29 cellular contexts compared by ENCODE assay signal in genomic region chr13:62473190-62473943, GRCh38.
"Had no signal": no experiment of that assay in that cellular context is flagged by ENCODE, and none has a peak within 500 bp of the region (broad histone marks: within the 10 kb centered on the region; RNA-seq: fewer than 3 reads in every experiment).

No MANE protein-coding gene starts in this region.

- FAIRE-seq: astrocyte had no signal

- H3K36me3 ChIP-seq: MG63 had no signal

- H3K4me1 Mint-ChIP-seq: activated CD4-positive, alpha-beta memory T cell treated with anti-CD3 and anti-CD28 coated beads, Interleukin-2, amount 10 ng/mL, durations not matched to agents 7 days and 5 days; activated CD4-positive, alpha-beta T cell treated with anti-CD3 and anti-CD28 coated beads for 36 hours; activated T-helper 17 cell treated with anti-CD3 and anti-CD28 coated beads, Interleukin-2, amount 50 U/mL, for 72 hours; brain had no signal

- H3K4me3 Mint-ChIP-seq: activated CD4-positive, alpha-beta memory T cell treated with anti-CD3 and anti-CD28 coated beads, Interleukin-2, amount 10 ng/mL, durations not matched to agents 7 days and 5 days; activated CD4-positive, alpha-beta T cell treated with anti-CD3 and anti-CD28 coated beads for 36 hours; activated naive CD4-positive, alpha-beta T cell treated with anti-CD3 and anti-CD28 coated beads for 36 hours; activated naive CD8-positive, alpha-beta T cell; activated T-helper 17 cell treated with anti-CD3 and anti-CD28 coated beads, Interleukin-2, amount 50 U/mL, for 72 hours; brain had no signal

- H3K36me3 Mint-ChIP-seq: activated naive CD8-positive, alpha-beta T cell; brain had no signal

- H3K9me3 ChIP-seq: MG63 had no signal

- H3K27me3 Mint-ChIP-seq: activated CD4-positive, alpha-beta memory T cell treated with anti-CD3 and anti-CD28 coated beads, Interleukin-2, amount 10 ng/mL, durations not matched to agents 7 days and 5 days; activated CD4-positive, alpha-beta T cell treated with anti-CD3 and anti-CD28 coated beads for 36 hours; activated naive CD8-positive, alpha-beta T cell; activated T-helper 17 cell treated with anti-CD3 and anti-CD28 coated beads, Interleukin-2, amount 50 U/mL, for 72 hours; brain had no signal

- ATAC-seq: activated CD4-positive, alpha-beta T cell treated with anti-CD3 and anti-CD28 coated beads for 36 hours; activated T-helper 17 cell treated with anti-CD3 and anti-CD28 coated beads, Interleukin-2, amount 50 U/mL, for 72 hours; Panc1; Right ventricle myocardium inferior had no signal

- H3K27ac Mint-ChIP-seq: activated CD4-positive, alpha-beta memory T cell treated with anti-CD3 and anti-CD28 coated beads, Interleukin-2, amount 10 ng/mL, durations not matched to agents 7 days and 5 days; activated CD4-positive, alpha-beta T cell treated with anti-CD3 and anti-CD28 coated beads for 36 hours; activated naive CD4-positive, alpha-beta T cell treated with anti-CD3 and anti-CD28 coated beads for 36 hours; activated naive CD8-positive, alpha-beta T cell; activated T-helper 17 cell treated with anti-CD3 and anti-CD28 coated beads, Interleukin-2, amount 50 U/mL, for 72 hours; brain had no signal

- H3K27me3 ChIP-seq: MG63 had no signal

- H3K9ac ChIP-seq: KMS-11 had no signal

- H3K4me2 ChIP-seq: KMS-11 had no signal

- H3K4me3 ChIP-seq: MG63, SK-N-MC had no signal

- H3K27ac ChIP-seq: KMS-11, SK-N-MC, VCaP had no signal

- DNase-seq: activated CD4-positive, alpha-beta memory T cell treated with anti-CD3 and anti-CD28 coated beads, Interleukin-2, amount 10 ng/mL, durations not matched to agents 7 days and 5 days; activated CD4-positive, alpha-beta T cell treated with anti-CD3 and anti-CD28 coated beads for 36 hours; activated CD4-positive, alpha-beta T cell treated with anti-CD3 and anti-CD28 coated beads, Interleukin-2, amount 50 U/mL, for 1 hour; activated gamma-delta T cell; activated naive CD4-positive, alpha-beta T cell treated with anti-CD3 and anti-CD28 coated beads for 36 hours; activated T-cell treated with anti-CD3 and anti-CD28 coated beads for 4 hours; activated T-cell treated with anti-CD3 and anti-CD28 coated beads, Interleukin-2, amount 50 U/mL, for 48 hours; amygdala; MG63; MV-4-11; NCI-H1092 treated with DMSO at 0.1 percent for 48 hours; NCI-H1436; NCI-H1694 treated with DMSO at 0.1 percent for 48 hours; NCI-H2081; NCI-H510A treated with DMSO at 0.1 percent for 48 hours; NCI-H69; NK-92 treated with Interleukin-12 subunit alpha and Interleukin-12 subunit beta, amount 100 ng/mL, for 24 hours; OCI-M1; RPMI8226; T-helper 1 cell had no signal

- H3K9me3 Mint-ChIP-seq: activated naive CD4-positive, alpha-beta T cell treated with anti-CD3 and anti-CD28 coated beads for 36 hours had no signal
